In the genomic region with DNA sequence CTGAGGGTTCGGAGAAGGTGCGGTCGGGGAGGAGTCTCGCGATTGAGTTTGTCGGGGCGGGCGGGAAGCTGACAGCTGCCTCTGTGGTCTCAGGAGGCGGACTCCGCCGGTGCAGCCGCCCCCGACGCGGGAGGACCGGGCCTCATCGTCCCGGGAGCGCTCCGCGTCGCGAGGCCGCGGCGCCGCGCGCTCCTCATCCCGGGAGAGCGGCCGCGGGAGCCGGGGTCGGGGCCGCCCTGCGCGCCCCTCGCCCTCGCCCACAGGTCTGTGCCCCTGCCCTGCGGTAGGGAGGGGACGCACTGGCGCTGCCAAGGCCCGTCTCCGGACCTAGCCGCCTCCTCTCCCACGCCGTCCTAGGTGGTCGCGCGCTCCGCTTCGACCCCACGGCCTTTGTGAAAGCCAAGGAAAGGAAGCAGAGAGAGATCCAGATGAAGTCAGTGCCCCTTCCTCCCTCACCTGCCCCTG, we compare ENCODE assay signal across 8 cellular contexts. TPM values are rescaled to one million over a fixed set of nuclear protein-coding genes. Genes with fewer than 3 reads are reported as not detected.
DNase-seq lines count a peak whose midpoint lies in the region; ATAC-seq and TF ChIP-seq lines count a peak whose summit lies in the region.

No MANE protein-coding gene starts in this region.

- TF ChIP-seq POLR2A in Peyer's patch (IDR thresholded peaks at IDR 0.05) (no peak), body of pancreas (IDR thresholded peaks at IDR 0.05) (no peak)

- H3K9me3 ChIP-seq in Peyer's patch (no peaks in the 10 kb centered on the region), body of pancreas (no peaks in the 10 kb centered on the region)

- no peaks in the 10 kb centered on the region for H3K36me3 ChIP-seq in Peyer's patch
- no peaks in the 10 kb centered on the region for H3K36me3 ChIP-seq in body of pancreas (replicated peaks in 1 of 2; ENCODE audit: insufficient read depth in 1 of 2, low read depth in 2 of 2)

- H3K4me1 ChIP-seq in Peyer's patch (peaks cover 0 to 21% (median 13%) of the 10 kb centered on the region in 4 donors), body of pancreas (peaks cover 24% of the 10 kb centered on the region)

- DNase-seq in GM10266 (ENCODE audit: extremely low spot score) (peak; percentile 71), Peyer's patch (no peak), body of pancreas (peak in 2 of 4 donors; percentile 20 to 29), left lobe of liver (ENCODE audit: low spot score) (no peak), DMS114 treated with DMSO at 0.1 percent for 48 hours (lab: John Stamatoyannopoulos, UW; ENCODE audit: unreplicated experiment) (no peak), NCI-H146 treated with DMSO at 0.1 percent for 48 hours (lab: John Stamatoyannopoulos, UW; ENCODE audit: unreplicated experiment) (no peak), HUDEP-2 (lab: John Stamatoyannopoulos, UW; ENCODE audit: unreplicated experiment in 76 of 76) (no peak)
- DNase-seq in stimulated activated naive CD4-positive, alpha-beta T cell treated with Interleukin-2 at 50 U/mL for 16 hours (lab: John Stamatoyannopoulos, UW), result peak; percentile 17

- 3 to 11% methylated on average over 6 to 54 of the region's 54 CpGs for whole genome bisulfite sequencing in body of pancreas, 2 donors

- H3K27ac ChIP-seq in Peyer's patch (peak overlapping the region in 1 of 4 donors; percentile 55), body of pancreas (peak overlapping the region in 1 of 4 donors; percentile 44)

- TF ChIP-seq CTCF in GM10266 (IDR thresholded peaks at IDR 0.05; ENCODE audit: control insufficient read depth, insufficient read depth, low read depth, missing control alignments) (no peak), Peyer's patch (IDR thresholded peaks at IDR 0.05) (no peak), body of pancreas (IDR thresholded peaks at IDR 0.05) (no peak)

- no peak for ATAC-seq in body of pancreas
- ATAC-seq in left lobe of liver, result peak; percentile 12

- peak overlapping the region; percentile 59 to 71 (median 64) for H3K4me3 ChIP-seq in Peyer's patch
- H3K4me3 ChIP-seq in body of pancreas, result peak overlapping the region; percentile 14 to 61

- intact Hi-C loops in body of pancreas (cut with DNase I), result no loop called here

- H3K27me3 ChIP-seq in Peyer's patch (peaks cover 0 to 12% of the 10 kb centered on the region in 2 donors), body of pancreas (no peaks in the 10 kb centered on the region)

RNA-seq across cellular contexts. Expression of gene PGLYRP1, which starts 6.9 kb away (rescaled TPM):
- not detected for total RNA-seq in Peyer's patch
- total RNA-seq in body of pancreas, result not detected
- 0.43 TPM for total RNA-seq in left lobe of liver

RNA-seq across cellular contexts. Expression of gene CCDC61, which starts 20.7 kb away (rescaled TPM):
- 10 to 100 TPM in 2 of 4 donors, 1 to 10 TPM in 2; 7.4 to 16.5 (median 10.8) TPM for total RNA-seq in Peyer's patch
- total RNA-seq in body of pancreas, result 10 to 100 TPM in 1 of 2 donors, 1 to 10 TPM in 1; 7.8 to 14.5 TPM
- 11.1 TPM for total RNA-seq in left lobe of liver

RNA-seq across cellular contexts. Expression of gene IGFL4, which starts 24.8 kb away (rescaled TPM):
- total RNA-seq in Peyer's patch, result not detected
- not detected for total RNA-seq in body of pancreas
- not detected for total RNA-seq in left lobe of liver

RNA-seq across cellular contexts. Expression of gene NOVA2, which starts 42.3 kb away (rescaled TPM):
- total RNA-seq in Peyer's patch (1 to 10 TPM in 2 of 4 donors, under 1 TPM in 2; 0.53 to 4.1 (median 1.5) TPM), body of pancreas (1 to 10 TPM; 1.3 to 1.6 TPM), left lobe of liver (2.0 TPM)

Comparison
In these comparisons a context has a peak if more than half of its experiments do, and no peak if none do; other contexts are left out.
1. DNase-seq: peak in GM10266 (single experiment) and stimulated activated naive CD4-positive, alpha-beta T cell treated with Interleukin-2 at 50 U/mL for 16 hours (single experiment); none in Peyer's patch (0 of 3), left lobe of liver (single experiment), DMS114 treated with DMSO at 0.1 percent for 48 hours (single experiment), NCI-H146 treated with DMSO at 0.1 percent for 48 hours (single experiment) and HUDEP-2 (0 of 76).